ENCODE assay signal across 20 cellular contexts in the genomic region with DNA sequence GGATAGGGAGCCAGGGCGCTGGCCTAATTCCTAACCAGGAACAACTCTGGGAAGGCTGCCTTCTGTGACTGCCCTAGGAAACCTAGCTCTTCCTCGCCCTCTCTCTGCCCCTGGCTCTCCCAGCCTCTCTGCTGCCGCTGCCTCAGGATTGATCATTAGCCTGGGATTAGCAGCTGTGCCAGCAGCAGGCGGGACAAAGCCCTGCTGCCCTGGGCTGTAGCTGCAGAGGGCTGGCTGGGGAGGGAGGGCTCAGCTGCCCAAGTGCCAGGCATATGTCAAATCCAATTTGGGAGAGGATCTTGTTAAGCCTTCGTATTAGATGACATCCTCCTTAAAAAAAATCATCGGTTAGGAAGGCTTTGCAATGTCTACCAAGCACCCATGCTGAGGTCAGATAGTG.
DNase-seq lines count a peak whose midpoint lies in the region; ATAC-seq lines count a peak whose summit lies in the region.
"Had no signal": no experiment of that assay in that cellular context is flagged by ENCODE, and none has a peak within 500 bp of the region (broad histone marks: within the 10 kb centered on the region; RNA-seq: fewer than 3 reads in every experiment).

No MANE protein-coding gene starts in this region.

- H3K9me3 Mint-ChIP-seq in activated T-cell treated with anti-CD3 and anti-CD28 coated beads, Interleukin-2, amount 50 U/mL, for 72 hours = no peaks in the 10 kb centered on the region
- H3K9me3 Mint-ChIP-seq: CD4-positive, alpha-beta memory T cell had no signal

- no peaks in the 10 kb centered on the region for H3K4me1 Mint-ChIP-seq in activated T-cell treated with anti-CD3 and anti-CD28 coated beads, Interleukin-2, amount 50 U/mL, for 72 hours (ENCODE audit: low read depth)
- H3K4me1 Mint-ChIP-seq: CD4-positive, alpha-beta memory T cell had no signal

- H3K27ac Mint-ChIP-seq in activated T-cell treated with anti-CD3 and anti-CD28 coated beads, Interleukin-2, amount 50 U/mL, for 72 hours = no peak overlapping the region
- H3K27ac Mint-ChIP-seq: CD4-positive, alpha-beta memory T cell had no signal

- no peak overlapping the region for H3K4me3 Mint-ChIP-seq in activated T-cell treated with anti-CD3 and anti-CD28 coated beads, Interleukin-2, amount 50 U/mL, for 72 hours
- H3K4me3 Mint-ChIP-seq: CD4-positive, alpha-beta memory T cell had no signal

- peak; percentile 42 for DNase-seq in DMS 273 (lab: John Stamatoyannopoulos, UW; ENCODE audit: unreplicated experiment)
- DNase-seq in DMS 273 treated with DMSO at 0.1 percent for 48 hours (lab: John Stamatoyannopoulos, UW) = no peak
- DNase-seq in NCI-H524 (lab: John Stamatoyannopoulos, UW) = peak; percentile 40 to 86
- DNase-seq in mucosa of gallbladder (ENCODE audit: low spot score) = peak; percentile 64
- no peak for DNase-seq in activated T-cell treated with anti-CD3 and anti-CD28 coated beads, Interleukin-2, amount 50 U/mL, for 72 hours
- DNase-seq in NCI-H510A treated with DMSO at 0.1 percent for 48 hours (lab: John Stamatoyannopoulos, UW) = no peak
- DNase-seq: activated CD4-positive, alpha-beta T cell treated with anti-CD3 and anti-CD28 coated beads, Interleukin-2, amount 50 U/mL, for 4 hours; activated naive CD4-positive, alpha-beta T cell treated with anti-CD3 and anti-CD28 coated beads, Interleukin-2, amount 50 U/mL, for 16 hours; amniotic stem cell; CD4-positive, alpha-beta memory T cell; effector CD8-positive, alpha-beta T cell; HCEC 1CT; NCI-H1092 treated with DMSO at 0.1 percent for 48 hours; NCI-H2029 treated with DMSO at 0.1 percent for 48 hours; NCI-H446 treated with DMSO at 0.1 percent for 48 hours; SIG-M5; stimulated activated CD4-positive, alpha-beta T cell treated with anti-CD3 and anti-CD28 coated beads, Interleukin-1b, Interleukin-23, amount 100 ng/mL, for 48 hours; tibial artery had no signal

- peaks cover 8% of the 10 kb centered on the region for H3K27me3 Mint-ChIP-seq in activated T-cell treated with anti-CD3 and anti-CD28 coated beads, Interleukin-2, amount 50 U/mL, for 72 hours (ENCODE audit: low read depth)

- no peaks in the 10 kb centered on the region for H3K36me3 Mint-ChIP-seq in activated T-cell treated with anti-CD3 and anti-CD28 coated beads, Interleukin-2, amount 50 U/mL, for 72 hours (ENCODE audit: insufficient read depth in 2 of 2)
- H3K36me3 Mint-ChIP-seq: CD4-positive, alpha-beta memory T cell had no signal

- ATAC-seq in esophagus mucosa = peak; percentile 38
- no peak for ATAC-seq in activated T-cell treated with anti-CD3 and anti-CD28 coated beads, Interleukin-2, amount 50 U/mL, for 72 hours (replicated peaks in 1 of 2)
- no peak for ATAC-seq in GM21367 (IDR thresholded peaks at IDR 0.05; ENCODE audit: unreplicated experiment)

Comparison
In these comparisons a context has a peak if more than half of its experiments do, and no peak if none do; other contexts are left out.
1. DNase-seq: peak in DMS 273 (single experiment), NCI-H524 (2 of 2) and mucosa of gallbladder (single experiment); none in DMS 273 treated with DMSO at 0.1 percent for 48 hours (single experiment), activated T-cell treated with anti-CD3 and anti-CD28 coated beads, Interleukin-2, amount 50 U/mL, for 72 hours (0 of 2) and NCI-H510A treated with DMSO at 0.1 percent for 48 hours (single experiment).